In genomic region chr19:57271280-57271679, GRCh38 we compare ENCODE assay signal across 24 cellular contexts. TPM values are rescaled to one million over a fixed set of nuclear protein-coding genes. Genes with fewer than 3 reads are reported as not detected.
"Had no signal": no experiment of that assay in that cellular context is flagged by ENCODE, and none has a peak within 500 bp of the region (broad histone marks: within the 10 kb centered on the region; RNA-seq: fewer than 3 reads in every experiment).

No MANE protein-coding gene starts in this region.

- DNase-seq: KBM-7, MV-4-11, NCI-H1048, NCI-H1105, NCI-H1417, NCI-H1436 treated with DMSO at 0.1 percent for 48 hours, NCI-H1694, NCI-H187 treated with DMSO at 0.1 percent for 48 hours, NCI-H2029 treated with DMSO at 0.1 percent for 48 hours, NCI-H2171 treated with DMSO at 0.1 percent for 48 hours, NCI-H2227 treated with DMSO at 0.1 percent for 48 hours, NCI-H524, NCI-H69, NCI-H774, PC-3, SHP77 had no signal

- H3K27ac ChIP-seq: HL-60, RWPE1, SJSA1, SK-N-MC had no signal

- ATAC-seq: Panc1, PC-3 had no signal

- FAIRE-seq: HTR-8/SVneo had no signal

- H3K36me3 ChIP-seq: SJSA1 had no signal

- H3K27me3 Mint-ChIP-seq: IgD-negative memory B cell had no signal

- H3K9me3 ChIP-seq: SJSA1 had no signal

- H3K4me3 ChIP-seq: SJSA1, SK-N-MC had no signal

- H3K27me3 ChIP-seq: SJSA1 had no signal

RNA-seq across cellular contexts. Expression of gene AURKC, which starts 40.5 kb away (rescaled TPM):
- total RNA-seq: NCI-H460 had no signal
